ENCODE assay signal across 9 cellular contexts in the genomic region with DNA sequence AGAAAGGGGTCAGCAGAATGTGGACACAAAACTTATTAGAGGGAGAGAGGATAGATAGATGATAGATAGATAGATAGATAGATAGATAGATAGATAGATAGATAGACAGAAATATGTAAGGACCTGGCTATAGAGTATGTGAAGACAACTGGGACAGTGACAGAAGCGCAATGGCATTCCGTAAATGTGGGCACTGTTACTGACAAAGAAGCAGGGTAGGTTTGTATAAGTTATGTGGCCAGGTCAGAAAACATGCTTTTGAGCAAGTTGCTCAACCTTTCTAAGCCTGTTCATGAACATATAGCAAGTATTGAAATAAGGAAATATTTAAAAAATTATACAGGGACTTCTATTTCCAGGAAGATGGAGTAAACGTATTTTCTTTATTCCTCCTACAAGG. TPM values are rescaled to one million over a fixed set of nuclear protein-coding genes. Genes with fewer than 3 reads are reported as not detected.
"Had no signal": no experiment of that assay in that cellular context is flagged by ENCODE, and none has a peak within 500 bp of the region (broad histone marks: within the 10 kb centered on the region; RNA-seq: fewer than 3 reads in every experiment).

No MANE protein-coding gene starts in this region.

- H3K27ac ChIP-seq: HL-60 had no signal

- H3K4me3 ChIP-seq: K562 had no signal

- ATAC-seq: HepG2, K562 had no signal

- DNase-seq: IMR-90, KBM-7, KG1 had no signal

RNA-seq across cellular contexts. Expression of a gene that starts 17.3 kb away (rescaled TPM):
- total RNA-seq: HepG2, HT-29, HT1080, IMR-90, K562 had no signal
- polyA plus RNA-seq: HepG2, IgD-negative memory B cell, IMR-90, K562 had no signal
